In the genomic region with DNA sequence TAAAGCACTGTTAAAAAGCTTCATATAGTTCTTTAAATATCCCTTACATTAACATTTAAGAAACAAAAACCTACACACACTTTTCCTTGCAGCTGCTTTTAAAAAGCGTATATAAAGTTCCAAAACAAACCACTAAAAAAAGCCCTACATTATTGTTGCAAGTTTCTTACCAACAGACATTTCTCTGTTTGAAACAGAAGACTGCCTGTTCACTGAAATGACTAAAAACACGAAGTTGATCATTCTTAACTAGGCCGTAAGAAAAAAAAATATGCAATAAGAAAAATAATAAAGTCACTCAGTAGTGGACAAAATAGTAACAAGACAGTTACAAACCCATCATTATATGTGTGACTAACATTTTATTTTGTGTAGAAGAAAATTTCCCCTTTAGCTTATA, we compare ENCODE assay signal across 14 cellular contexts.
"Had no signal": no experiment of that assay in that cellular context is flagged by ENCODE, and none has a peak within 500 bp of the region (broad histone marks: within the 10 kb centered on the region; RNA-seq: fewer than 3 reads in every experiment).

No MANE protein-coding gene starts in this region.

- H3K27me3 Mint-ChIP-seq: activated CD8-positive, alpha-beta T cell treated with anti-CD3 and anti-CD28 coated beads for 36 hours; activated naive CD4-positive, alpha-beta T cell treated with anti-CD3 and anti-CD28 coated beads, Interleukin-2, amount 50 U/mL, for 24 hours; dendritic cell treated with granulocyte-macrophage colony-stimulating factor and Interleukin-4, amounts not matched to agents 40 ng/mL and 50 ng/mL, for 4 days had no signal

- H3K27ac Mint-ChIP-seq: activated CD4-positive, alpha-beta T cell treated with anti-CD3 and anti-CD28 coated beads for 36 hours; activated CD8-positive, alpha-beta T cell treated with anti-CD3 and anti-CD28 coated beads for 36 hours; activated naive CD4-positive, alpha-beta T cell treated with anti-CD3 and anti-CD28 coated beads, Interleukin-2, amount 50 U/mL, for 24 hours; dendritic cell treated with granulocyte-macrophage colony-stimulating factor and Interleukin-4, amounts not matched to agents 40 ng/mL and 50 ng/mL, for 4 days; nephron progenitor cell had no signal

- H3K4me3 ChIP-seq: lung, ovary, stomach, tibial artery, uterus had no signal

- H3K4me1 Mint-ChIP-seq: nephron progenitor cell had no signal

- ATAC-seq: activated CD4-positive, alpha-beta T cell treated with anti-CD3 and anti-CD28 coated beads for 36 hours; activated CD8-positive, alpha-beta T cell treated with anti-CD3 and anti-CD28 coated beads for 36 hours had no signal

- H3K9me3 Mint-ChIP-seq: activated CD8-positive, alpha-beta T cell treated with anti-CD3 and anti-CD28 coated beads for 36 hours; activated naive CD4-positive, alpha-beta T cell treated with anti-CD3 and anti-CD28 coated beads, Interleukin-2, amount 50 U/mL, for 24 hours; dendritic cell treated with granulocyte-macrophage colony-stimulating factor and Interleukin-4, amounts not matched to agents 40 ng/mL and 50 ng/mL, for 4 days; nephron progenitor cell had no signal

- H3K27me3 ChIP-seq: ovary, stomach, tibial artery, uterus had no signal

- H3K36me3 ChIP-seq: ovary, stomach, tibial artery, uterus, WERI-Rb-1 had no signal

- DNase-seq: activated CD4-positive, alpha-beta T cell treated with anti-CD3 and anti-CD28 coated beads for 36 hours; activated CD8-positive, alpha-beta T cell treated with anti-CD3 and anti-CD28 coated beads for 36 hours; nephron progenitor cell; ovary; stimulated activated CD4-positive, alpha-beta T cell treated with anti-CD3 and anti-CD28 coated beads, Interleukin-15, amount 100 ng/mL, for 24 hours; stimulated activated CD4-positive, alpha-beta T cell treated with anti-CD3 and anti-CD28 coated beads, Interleukin-4, amount 100 ng/mL, for 24 hours; stomach; T-helper 1 cell; tibial artery; uterus; WERI-Rb-1 had no signal

- H3K4me1 ChIP-seq: tibial artery, uterus had no signal

- H3K27ac ChIP-seq: ovary, stomach, tibial artery, uterus, WERI-Rb-1 had no signal

- H3K4me3 Mint-ChIP-seq: activated CD4-positive, alpha-beta T cell treated with anti-CD3 and anti-CD28 coated beads for 36 hours; activated CD8-positive, alpha-beta T cell treated with anti-CD3 and anti-CD28 coated beads for 36 hours; activated naive CD4-positive, alpha-beta T cell treated with anti-CD3 and anti-CD28 coated beads, Interleukin-2, amount 50 U/mL, for 24 hours; dendritic cell treated with granulocyte-macrophage colony-stimulating factor and Interleukin-4, amounts not matched to agents 40 ng/mL and 50 ng/mL, for 4 days; nephron progenitor cell had no signal
